ENCODE assay signal across 2 cellular contexts in the genomic region with DNA sequence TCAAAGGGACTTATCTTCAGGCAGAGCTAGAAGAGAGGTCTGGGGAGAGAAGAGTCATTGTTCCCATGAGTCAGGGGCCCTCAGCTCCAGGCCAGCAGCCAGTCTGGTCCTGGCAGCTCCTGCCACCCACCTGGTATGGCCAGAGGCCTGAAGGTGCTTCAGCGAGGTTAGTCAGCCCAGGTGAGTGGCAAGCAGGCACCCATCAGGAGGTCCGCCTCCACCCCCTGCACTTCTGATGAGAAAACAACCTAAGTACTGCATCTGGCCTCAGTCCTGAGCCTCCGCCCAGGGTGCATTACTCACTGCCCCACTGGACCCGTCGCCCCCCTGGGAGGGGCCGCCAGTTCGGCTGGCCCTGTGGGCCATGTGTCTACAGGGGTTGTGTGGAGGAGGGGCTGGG.
TF ChIP-seq lines count a peak whose summit lies in the region.

No MANE protein-coding gene starts in this region.

TF ChIP-seq in K562, 482 proteins besides CTCF, POLR2A, EP300 and RAD21:
- TF ChIP-seq RBM34 (IDR thresholded peaks at IDR 0.05; ENCODE audit: borderline replicate concordance, insufficient read depth, low read length) (no peak), NR1H2 (CRISPR knock-in tag; IDR thresholded peaks at IDR 0.05) (no peak), FOSL1 (tag; conservative IDR thresholded peaks at IDR 0.05) (peak; percentile 77)
- TF ChIP-seq, protein P1, sequence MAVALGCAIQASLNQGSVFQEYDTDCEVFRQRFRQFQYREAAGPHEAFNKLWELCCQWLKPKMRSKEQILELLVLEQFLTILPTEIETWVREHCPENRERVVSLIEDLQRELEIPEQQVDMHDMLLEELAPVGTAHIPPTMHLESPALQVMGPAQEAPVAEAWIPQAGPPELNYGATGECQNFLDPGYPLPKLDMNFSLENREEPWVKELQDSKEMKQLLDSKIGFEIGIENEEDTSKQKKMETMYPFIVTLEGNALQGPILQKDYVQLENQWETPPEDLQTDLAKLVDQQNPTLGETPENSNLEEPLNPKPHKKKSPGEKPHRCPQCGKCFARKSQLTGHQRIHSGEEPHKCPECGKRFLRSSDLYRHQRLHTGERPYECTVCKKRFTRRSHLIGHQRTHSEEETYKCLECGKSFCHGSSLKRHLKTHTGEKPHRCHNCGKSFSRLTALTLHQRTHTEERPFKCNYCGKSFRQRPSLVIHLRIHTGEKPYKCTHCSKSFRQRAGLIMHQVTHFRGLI (CRISPR knock-in tag; IDR thresholded peaks at IDR 0.05), result no peak
TF ChIP-seq in K562: peak in this region for 1.

TF ChIP-seq in HepG2, 621 proteins besides CTCF, POLR2A, EP300 and RAD21:
- TF ChIP-seq PHF20 (CRISPR knock-in tag; IDR thresholded peaks at IDR 0.05) (no peak), ZNF768 (CRISPR knock-in tag; IDR thresholded peaks at IDR 0.05) (peak; percentile 26; the same call in 1 of the 2 replicates), EED (CRISPR knock-in tag; IDR thresholded peaks at IDR 0.05) (peak; percentile 30; the same call in 1 of the 2 replicates), ZBTB3 (CRISPR knock-in tag; IDR thresholded peaks at IDR 0.05; ENCODE audit: borderline replicate concordance, low read depth) (no peak), ZNF225 (CRISPR knock-in tag; IDR thresholded peaks at IDR 0.05) (no peak), SRSF1 (optimal IDR thresholded peaks at IDR 0.05; ENCODE audit: low read depth, low read length) (no peak), TAF1 (CRISPR knock-in tag; IDR thresholded peaks at IDR 0.05) (0 out of 2 replicates have a peak, but pooled peaks have one; percentile 1), HNRNPL (IDR thresholded peaks at IDR 0.05; ENCODE audit: low read depth, low read length) (peak; percentile 85), TCF7 (IDR thresholded peaks at IDR 0.05; ENCODE audit: low read depth) (no peak), GABPB1 (CRISPR knock-in tag; IDR thresholded peaks at IDR 0.05) (0 out of 2 replicates have a peak, but pooled peaks have one; percentile 12)
- TF ChIP-seq, protein P2, sequence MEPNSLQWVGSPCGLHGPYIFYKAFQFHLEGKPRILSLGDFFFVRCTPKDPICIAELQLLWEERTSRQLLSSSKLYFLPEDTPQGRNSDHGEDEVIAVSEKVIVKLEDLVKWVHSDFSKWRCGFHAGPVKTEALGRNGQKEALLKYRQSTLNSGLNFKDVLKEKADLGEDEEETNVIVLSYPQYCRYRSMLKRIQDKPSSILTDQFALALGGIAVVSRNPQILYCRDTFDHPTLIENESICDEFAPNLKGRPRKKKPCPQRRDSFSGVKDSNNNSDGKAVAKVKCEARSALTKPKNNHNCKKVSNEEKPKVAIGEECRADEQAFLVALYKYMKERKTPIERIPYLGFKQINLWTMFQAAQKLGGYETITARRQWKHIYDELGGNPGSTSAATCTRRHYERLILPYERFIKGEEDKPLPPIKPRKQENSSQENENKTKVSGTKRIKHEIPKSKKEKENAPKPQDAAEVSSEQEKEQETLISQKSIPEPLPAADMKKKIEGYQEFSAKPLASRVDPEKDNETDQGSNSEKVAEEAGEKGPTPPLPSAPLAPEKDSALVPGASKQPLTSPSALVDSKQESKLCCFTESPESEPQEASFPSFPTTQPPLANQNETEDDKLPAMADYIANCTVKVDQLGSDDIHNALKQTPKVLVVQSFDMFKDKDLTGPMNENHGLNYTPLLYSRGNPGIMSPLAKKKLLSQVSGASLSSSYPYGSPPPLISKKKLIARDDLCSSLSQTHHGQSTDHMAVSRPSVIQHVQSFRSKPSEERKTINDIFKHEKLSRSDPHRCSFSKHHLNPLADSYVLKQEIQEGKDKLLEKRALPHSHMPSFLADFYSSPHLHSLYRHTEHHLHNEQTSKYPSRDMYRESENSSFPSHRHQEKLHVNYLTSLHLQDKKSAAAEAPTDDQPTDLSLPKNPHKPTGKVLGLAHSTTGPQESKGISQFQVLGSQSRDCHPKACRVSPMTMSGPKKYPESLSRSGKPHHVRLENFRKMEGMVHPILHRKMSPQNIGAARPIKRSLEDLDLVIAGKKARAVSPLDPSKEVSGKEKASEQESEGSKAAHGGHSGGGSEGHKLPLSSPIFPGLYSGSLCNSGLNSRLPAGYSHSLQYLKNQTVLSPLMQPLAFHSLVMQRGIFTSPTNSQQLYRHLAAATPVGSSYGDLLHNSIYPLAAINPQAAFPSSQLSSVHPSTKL (CRISPR knock-in tag; IDR thresholded peaks at IDR 0.05), result 0 out of 2 replicates have a peak, but pooled peaks have one; percentile 10
- TF ChIP-seq, protein P3, sequence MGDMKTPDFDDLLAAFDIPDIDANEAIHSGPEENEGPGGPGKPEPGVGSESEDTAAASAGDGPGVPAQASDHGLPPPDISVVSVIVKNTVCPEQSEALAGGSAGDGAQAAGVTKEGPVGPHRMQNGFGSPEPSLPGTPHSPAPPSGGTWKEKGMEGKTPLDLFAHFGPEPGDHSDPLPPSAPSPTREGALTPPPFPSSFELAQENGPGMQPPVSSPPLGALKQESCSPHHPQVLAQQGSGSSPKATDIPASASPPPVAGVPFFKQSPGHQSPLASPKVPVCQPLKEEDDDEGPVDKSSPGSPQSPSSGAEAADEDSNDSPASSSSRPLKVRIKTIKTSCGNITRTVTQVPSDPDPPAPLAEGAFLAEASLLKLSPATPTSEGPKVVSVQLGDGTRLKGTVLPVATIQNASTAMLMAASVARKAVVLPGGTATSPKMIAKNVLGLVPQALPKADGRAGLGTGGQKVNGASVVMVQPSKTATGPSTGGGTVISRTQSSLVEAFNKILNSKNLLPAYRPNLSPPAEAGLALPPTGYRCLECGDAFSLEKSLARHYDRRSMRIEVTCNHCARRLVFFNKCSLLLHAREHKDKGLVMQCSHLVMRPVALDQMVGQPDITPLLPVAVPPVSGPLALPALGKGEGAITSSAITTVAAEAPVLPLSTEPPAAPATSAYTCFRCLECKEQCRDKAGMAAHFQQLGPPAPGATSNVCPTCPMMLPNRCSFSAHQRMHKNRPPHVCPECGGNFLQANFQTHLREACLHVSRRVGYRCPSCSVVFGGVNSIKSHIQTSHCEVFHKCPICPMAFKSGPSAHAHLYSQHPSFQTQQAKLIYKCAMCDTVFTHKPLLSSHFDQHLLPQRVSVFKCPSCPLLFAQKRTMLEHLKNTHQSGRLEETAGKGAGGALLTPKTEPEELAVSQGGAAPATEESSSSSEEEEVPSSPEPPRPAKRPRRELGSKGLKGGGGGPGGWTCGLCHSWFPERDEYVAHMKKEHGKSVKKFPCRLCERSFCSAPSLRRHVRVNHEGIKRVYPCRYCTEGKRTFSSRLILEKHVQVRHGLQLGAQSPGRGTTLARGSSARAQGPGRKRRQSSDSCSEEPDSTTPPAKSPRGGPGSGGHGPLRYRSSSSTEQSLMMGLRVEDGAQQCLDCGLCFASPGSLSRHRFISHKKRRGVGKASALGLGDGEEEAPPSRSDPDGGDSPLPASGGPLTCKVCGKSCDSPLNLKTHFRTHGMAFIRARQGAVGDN (CRISPR knock-in tag; IDR thresholded peaks at IDR 0.05), result peak; percentile 22; the same call in 1 of the 2 replicates
- TF ChIP-seq, protein P4, sequence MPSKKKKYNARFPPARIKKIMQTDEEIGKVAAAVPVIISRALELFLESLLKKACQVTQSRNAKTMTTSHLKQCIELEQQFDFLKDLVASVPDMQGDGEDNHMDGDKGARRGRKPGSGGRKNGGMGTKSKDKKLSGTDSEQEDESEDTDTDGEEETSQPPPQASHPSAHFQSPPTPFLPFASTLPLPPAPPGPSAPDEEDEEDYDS (CRISPR knock-in tag; IDR thresholded peaks at IDR 0.05), result no peak
TF ChIP-seq in HepG2: peak in this region for 7.
